20 cellular contexts compared by ENCODE assay signal in the genomic region with DNA sequence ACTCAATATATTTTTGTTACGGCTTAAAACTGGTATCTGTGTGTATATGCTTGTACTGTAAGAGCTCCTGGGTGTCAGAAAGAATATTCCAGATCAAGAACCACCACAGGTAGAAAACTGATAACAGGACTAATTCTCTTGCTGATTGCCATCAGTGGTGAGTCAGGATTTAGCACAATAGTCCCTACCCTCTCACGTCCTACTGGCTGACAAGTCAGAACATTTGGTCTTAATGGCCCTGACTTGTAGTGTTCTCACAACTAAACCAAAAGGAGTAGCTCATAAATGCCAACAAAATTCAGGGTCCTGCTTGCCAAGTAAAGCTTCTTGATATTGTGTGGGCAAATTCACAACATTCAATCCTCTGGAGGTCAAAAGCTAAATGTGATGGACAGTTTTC.
A peak's percentile ranks its signal among the peaks of the same experiment; 100 is the strongest.
DNase-seq lines count a peak whose midpoint lies in the region; ATAC-seq, FAIRE-seq and TF ChIP-seq lines count a peak whose summit lies in the region.
"Had no signal": no experiment of that assay in that cellular context is flagged by ENCODE, and none has a peak within 500 bp of the region (broad histone marks: within the 10 kb centered on the region; RNA-seq: fewer than 3 reads in every experiment).

No MANE protein-coding gene starts in this region.

- intact Hi-C loops in GM12878 (cut with micrococcal nuclease; ENCODE audit: unreplicated experiment), result no loop called here

- TF ChIP-seq CTCF in GM12878 (IDR thresholded peaks at IDR 0.05 in 2 of 3, conservative IDR thresholded peaks at IDR 0.05 in 1 of 3; ENCODE audit: control insufficient read depth in 2 of 3, extremely low read depth in 1 of 3, insufficient read depth in 1 of 3, low read depth in 3 of 3, low read length in 3 of 3), result no peak
- TF ChIP-seq CTCF in right atrium auricular region (IDR thresholded peaks at IDR 0.05), result no peak

- H4K20me1 ChIP-seq in GM12878 (ENCODE audit: control insufficient read depth, insufficient read depth), result no peaks in the 10 kb centered on the region

- no peak overlapping the region for H2AFZ ChIP-seq in GM12878 (ENCODE audit: control insufficient read depth, low read depth, low read length)
- H2AFZ ChIP-seq: GM23248 had no signal

- peak; percentile 7 for FAIRE-seq in GM12878 (lab: Jason Lieb, UNC)

- TF ChIP-seq POLR2A in GM12878 (IDR thresholded peaks at IDR 0.05; ENCODE audit: low read depth, low read length), result no peak

- H3K27ac ChIP-seq in GM12878 (ENCODE audit: control insufficient read depth, insufficient read depth) (no peak overlapping the region), epithelial cell of prostate (no peak overlapping the region), right atrium auricular region (no peak overlapping the region)
- H3K27ac ChIP-seq: GM23248, SJSA1 had no signal

- RAD21 ChIA-PET in GM12878 (lab: Charles Lee; ENCODE audit: unreplicated experiment), result no interaction called here

- H3K4me3 ChIP-seq in GM12878 (no peak overlapping the region), right atrium auricular region (no peak overlapping the region)
- H3K4me3 ChIP-seq: GM23248, MG63, SJSA1 had no signal

- no peak overlapping the region for H3K4me2 ChIP-seq in GM12878 (ENCODE audit: control insufficient read depth, insufficient read depth)

- SMC1A ChIA-PET in GM12878 (lab: Charles Lee; ENCODE audit: uncharacterized antibody, unreplicated experiment), result interaction anchor here (0.6 to 2.3 kb wide), 5 partner anchors 10 to 352 kb away, joined by 3 to 8 read pairs (median 3); no protein-coding TSS in a partner anchor

- H3K36me3 ChIP-seq in GM12878 (ENCODE audit: control insufficient read depth in 2 of 2, insufficient read depth in 2 of 2, low read length in 1 of 2), result no peaks in the 10 kb centered on the region
- no peaks in the 10 kb centered on the region for H3K36me3 ChIP-seq in right atrium auricular region
- H3K36me3 ChIP-seq: MG63, SJSA1 had no signal

- H3K27me3 ChIP-seq in GM12878 (replicated peaks in 1 of 2; ENCODE audit: control insufficient read depth in 2 of 2, insufficient read depth in 2 of 2, low read length in 1 of 2) (no peaks in the 10 kb centered on the region), right atrium auricular region (no peaks in the 10 kb centered on the region)
- H3K27me3 ChIP-seq: MG63, SJSA1 had no signal

- POLR2A ChIA-PET in GM12878 (lab: Charles Lee), result no interaction called here

- 96% methylated on average over 2 of the region's 2 CpGs for WGBS in GM12878 (ENCODE audit: insufficient coverage, insufficient replicate concordance, low lambda C conversion rate, missing lambda C conversion rate)

- H3K4me1 ChIP-seq in GM12878 (ENCODE audit: control insufficient read depth, insufficient read depth, low read length) (no peaks in the 10 kb centered on the region), right atrium auricular region (no peaks in the 10 kb centered on the region)
- H3K4me1 ChIP-seq: SJSA1 had no signal

- ATAC-seq in GM12878, result no peak
- ATAC-seq in HG03095 (IDR thresholded peaks at IDR 0.05; ENCODE audit: unreplicated experiment), result no peak

- H3K79me2 ChIP-seq in GM12878 (ENCODE audit: control insufficient read depth, insufficient read depth, low read length), result no peaks in the 10 kb centered on the region

- no peak overlapping the region for H3K9ac ChIP-seq in GM12878 (ENCODE audit: control insufficient read depth, insufficient read depth, low read length)
- H3K9ac ChIP-seq: GM23248 had no signal

- CTCF ChIA-PET in GM12878 (lab: Yijun Ruan, JAX), result interaction anchor here (0.7 kb wide), 1 partner anchor 391 kb away, joined by 3 read pairs; no protein-coding TSS in a partner anchor

- BruUV-seq in GM12878 (replicated peaks; lab: Mats Ljungman, UMichigan), result no TSS peak

- in situ Hi-C loops in GM12878 (cut with MboI), result no loop called here

- DNase-seq in HPDE6-E6E7 (ENCODE audit: extremely low spot score) (peak; percentile 1), GM12878 (ENCODE audit: low read depth, low spot score) (no peak), epithelial cell of prostate (ENCODE audit: low read depth, low spot score) (peak; percentile 6), NCI-H510A treated with DMSO at 0.1 percent for 48 hours (lab: John Stamatoyannopoulos, UW) (no peak), middle frontal gyrus (ENCODE audit: extremely low spot score, low spot score) (no peak), right atrium auricular region (ENCODE audit: low spot score) (no peak)
- DNase-seq: CD8-positive, alpha-beta memory T cell; DND-41; GM23248; H7; KBM-7; MG63; NCI-H1105 treated with DMSO at 0.1 percent for 48 hours; NCI-H146; NCI-H2029; NCI-H69; Right ventricle myocardium superior; RPMI8226 had no signal

- TF ChIP-seq RAD21 in GM12878 (IDR thresholded peaks at IDR 0.05; ENCODE audit: insufficient read depth, low read depth, low read length), result no peak

- TF ChIP-seq EP300 in GM12878 (IDR thresholded peaks at IDR 0.05; ENCODE audit: borderline replicate concordance in 1 of 2, control insufficient read depth in 1 of 2, low read depth in 2 of 2, low read length in 2 of 2), result no peak

- H3K9me3 ChIP-seq in GM12878 (replicated peaks; ENCODE audit: control insufficient read depth, insufficient read depth, low read length) (peaks cover 2% of the 10 kb centered on the region; the same call in 2 of the 3 replicates), right atrium auricular region (no peaks in the 10 kb centered on the region)
- H3K9me3 ChIP-seq: MG63, SJSA1 had no signal

TF ChIP-seq in GM12878, 131 proteins besides CTCF, POLR2A, EP300 and RAD21:
- TF ChIP-seq, protein P1, sequence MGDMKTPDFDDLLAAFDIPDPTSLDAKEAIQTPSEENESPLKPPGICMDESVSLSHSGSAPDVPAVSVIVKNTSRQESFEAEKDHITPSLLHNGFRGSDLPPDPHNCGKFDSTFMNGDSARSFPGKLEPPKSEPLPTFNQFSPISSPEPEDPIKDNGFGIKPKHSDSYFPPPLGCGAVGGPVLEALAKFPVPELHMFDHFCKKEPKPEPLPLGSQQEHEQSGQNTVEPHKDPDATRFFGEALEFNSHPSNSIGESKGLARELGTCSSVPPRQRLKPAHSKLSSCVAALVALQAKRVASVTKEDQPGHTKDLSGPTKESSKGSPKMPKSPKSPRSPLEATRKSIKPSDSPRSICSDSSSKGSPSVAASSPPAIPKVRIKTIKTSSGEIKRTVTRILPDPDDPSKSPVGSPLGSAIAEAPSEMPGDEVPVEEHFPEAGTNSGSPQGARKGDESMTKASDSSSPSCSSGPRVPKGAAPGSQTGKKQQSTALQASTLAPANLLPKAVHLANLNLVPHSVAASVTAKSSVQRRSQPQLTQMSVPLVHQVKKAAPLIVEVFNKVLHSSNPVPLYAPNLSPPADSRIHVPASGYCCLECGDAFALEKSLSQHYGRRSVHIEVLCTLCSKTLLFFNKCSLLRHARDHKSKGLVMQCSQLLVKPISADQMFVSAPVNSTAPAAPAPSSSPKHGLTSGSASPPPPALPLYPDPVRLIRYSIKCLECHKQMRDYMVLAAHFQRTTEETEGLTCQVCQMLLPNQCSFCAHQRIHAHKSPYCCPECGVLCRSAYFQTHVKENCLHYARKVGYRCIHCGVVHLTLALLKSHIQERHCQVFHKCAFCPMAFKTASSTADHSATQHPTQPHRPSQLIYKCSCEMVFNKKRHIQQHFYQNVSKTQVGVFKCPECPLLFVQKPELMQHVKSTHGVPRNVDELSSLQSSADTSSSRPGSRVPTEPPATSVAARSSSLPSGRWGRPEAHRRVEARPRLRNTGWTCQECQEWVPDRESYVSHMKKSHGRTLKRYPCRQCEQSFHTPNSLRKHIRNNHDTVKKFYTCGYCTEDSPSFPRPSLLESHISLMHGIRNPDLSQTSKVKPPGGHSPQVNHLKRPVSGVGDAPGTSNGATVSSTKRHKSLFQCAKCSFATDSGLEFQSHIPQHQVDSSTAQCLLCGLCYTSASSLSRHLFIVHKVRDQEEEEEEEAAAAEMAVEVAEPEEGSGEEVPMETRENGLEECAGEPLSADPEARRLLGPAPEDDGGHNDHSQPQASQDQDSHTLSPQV (IDR thresholded peaks at IDR 0.05), result no peak
- TF ChIP-seq ZNF687 (IDR thresholded peaks at IDR 0.05), result no peak
- no peak for TF ChIP-seq RFX5 (IDR thresholded peaks at IDR 0.05; ENCODE audit: low read depth, low read length)

Comparison
In these comparisons a context has a peak if more than half of its experiments do, and no peak if none do; other contexts are left out.
1. DNase-seq: peak in HPDE6-E6E7 (single experiment) and epithelial cell of prostate (single experiment); none in GM12878 (single experiment), NCI-H510A treated with DMSO at 0.1 percent for 48 hours (single experiment), middle frontal gyrus (single experiment) and right atrium auricular region (single experiment).